Comparison of ENCODE assay signal across 19 cellular contexts in the genomic region with DNA sequence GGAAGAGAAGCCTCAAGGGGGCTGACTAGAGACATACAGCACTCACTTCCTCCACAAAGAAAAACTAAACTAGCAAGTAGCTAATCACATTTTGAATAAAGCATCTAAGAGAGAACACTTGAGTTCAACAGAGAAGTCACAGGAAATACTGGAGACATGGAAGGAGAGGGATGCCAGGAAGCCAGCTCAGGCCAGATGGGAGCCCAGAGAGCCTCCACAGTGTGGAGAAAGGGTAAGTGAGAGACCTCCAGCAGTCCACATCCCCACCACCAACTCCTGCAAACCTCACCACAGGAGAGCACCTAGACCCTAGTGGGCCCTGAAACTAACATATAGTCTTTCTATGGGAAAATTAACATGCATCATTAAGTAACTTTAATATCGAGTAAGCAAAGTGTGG.
"Had no signal": no experiment of that assay in that cellular context is flagged by ENCODE, and none has a peak within 500 bp of the region (broad histone marks: within the 10 kb centered on the region; RNA-seq: fewer than 3 reads in every experiment).

No MANE protein-coding gene starts in this region.

- H3K36me3 Mint-ChIP-seq: natural killer cell had no signal

- FAIRE-seq: colon, endometrium had no signal

- H3K4me3 ChIP-seq: transverse colon had no signal

- H3K9me3 ChIP-seq: neutrophil, transverse colon had no signal

- ATAC-seq: activated naive CD8-positive, alpha-beta T cell treated with anti-CD3 and anti-CD28 coated beads, Interleukin-2, amount 50 U/mL, for 24 hours; activated T-helper 17 cell treated with anti-CD3 and anti-CD28 coated beads, Interleukin-2, amount 50 U/mL, for 72 hours; esophagus mucosa; natural killer cell; stimulated activated naive B cell treated with anti-CD40 and anti-IgM and Interleukin-4, amounts not matched to agents 10 μg/mL and 1 μg/mL and 100 μg/mL, for 72 hours had no signal

- H3K27ac ChIP-seq: neutrophil, transverse colon had no signal

- H3K27ac Mint-ChIP-seq: activated naive CD8-positive, alpha-beta T cell treated with anti-CD3 and anti-CD28 coated beads, Interleukin-2, amount 50 U/mL, for 24 hours; activated T-helper 17 cell treated with anti-CD3 and anti-CD28 coated beads, Interleukin-2, amount 50 U/mL, for 72 hours; natural killer cell; stimulated activated naive B cell treated with anti-CD40 and anti-IgM and Interleukin-4, amounts not matched to agents 10 μg/mL and 1 μg/mL and 100 μg/mL, for 72 hours had no signal

- H3K36me3 ChIP-seq: neutrophil, transverse colon had no signal

- H3K27me3 ChIP-seq: neutrophil, transverse colon had no signal

- H3K9me3 Mint-ChIP-seq: activated naive CD8-positive, alpha-beta T cell treated with anti-CD3 and anti-CD28 coated beads, Interleukin-2, amount 50 U/mL, for 24 hours; activated T-helper 17 cell treated with anti-CD3 and anti-CD28 coated beads, Interleukin-2, amount 50 U/mL, for 72 hours; natural killer cell; stimulated activated naive B cell treated with anti-CD40 and anti-IgM and Interleukin-4, amounts not matched to agents 10 μg/mL and 1 μg/mL and 100 μg/mL, for 72 hours had no signal

- DNase-seq: activated CD4-positive, alpha-beta T cell treated with anti-CD3 and anti-CD28 coated beads, Interleukin-2, amount 50 U/mL, for 4 hours; activated CD4-positive, CD25-positive, alpha-beta regulatory T cell treated with anti-CD3 and anti-CD28 coated beads, Interleukin-2, amount 50 U/mL, for 72 hours; activated naive CD4-positive, alpha-beta T cell treated with Interleukin-2 at 50 U/mL for 16 hours; activated naive CD8-positive, alpha-beta T cell treated with anti-CD3 and anti-CD28 coated beads, Interleukin-2, amount 50 U/mL, for 24 hours; aorta; kidney glomerular epithelial cell; mesendoderm; natural killer cell; posterior cingulate gyrus; stimulated activated CD4-positive, alpha-beta T cell treated with anti-CD3 and anti-CD28 coated beads, Interleukin-15, amount 100 ng/mL, for 24 hours; stimulated activated CD4-positive, alpha-beta T cell treated with anti-CD3 and anti-CD28 coated beads, Interleukin-4, amount 100 ng/mL, for 1 hour; stimulated activated naive B cell treated with anti-CD40 and anti-IgM and Interleukin-4, amounts not matched to agents 10 μg/mL and 1 μg/mL and 100 μg/mL, for 72 hours; T-helper 2 cell; transverse colon had no signal

- H3K4me1 ChIP-seq: transverse colon had no signal
